In the genomic region with DNA sequence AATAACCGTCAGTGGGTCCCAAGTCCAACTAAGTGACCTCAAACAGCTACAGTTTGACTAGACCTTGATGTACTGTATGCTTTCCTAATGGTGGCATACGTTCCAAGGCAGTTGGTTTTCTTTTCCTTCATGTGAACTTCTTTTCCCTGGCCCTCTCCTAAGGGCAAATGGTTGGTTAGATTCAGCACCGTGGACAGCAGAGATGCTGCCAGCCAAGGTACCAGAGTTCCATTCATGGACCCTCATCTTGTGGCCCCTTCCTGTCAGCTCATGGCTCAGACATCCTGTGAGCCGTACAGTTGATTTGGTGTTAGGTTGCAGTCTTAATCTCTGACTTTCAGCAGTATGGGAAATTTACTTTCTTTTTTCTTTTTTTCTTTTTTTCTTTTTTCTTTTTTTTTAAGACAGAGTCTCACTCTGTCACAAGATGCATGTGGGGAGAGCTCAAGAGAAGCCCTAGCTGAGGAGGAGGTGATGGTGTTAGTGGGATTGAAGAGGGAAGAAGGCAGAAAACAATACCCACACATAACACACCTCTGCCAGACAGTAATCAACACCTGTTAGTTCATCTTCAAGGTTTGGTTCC, we compare ENCODE assay signal across 12 cellular contexts.
A peak's percentile ranks its signal among the peaks of the same experiment; 100 is the strongest.
DNase-seq lines count a peak whose midpoint lies in the region; ATAC-seq and TF ChIP-seq lines count a peak whose summit lies in the region.
"Had no signal": no experiment of that assay in that cellular context is flagged by ENCODE, and none has a peak within 500 bp of the region (broad histone marks: within the 10 kb centered on the region; RNA-seq: fewer than 3 reads in every experiment).

No MANE protein-coding gene starts in this region.

- no peak overlapping the region for H3K4me2 ChIP-seq in neural cell (ENCODE audit: low read length)

- peaks cover 2% of the 10 kb centered on the region for H3K4me1 Mint-ChIP-seq in endodermal cell
- no peaks in the 10 kb centered on the region for H3K4me1 Mint-ChIP-seq in activated T-helper 2 cell treated with anti-CD3 and anti-CD28 coated beads, Interferon-gamma antibody, Interleukin-2, Interleukin-4, amounts not matched to agents 10 μg/mL and 5 μg/mL and 100 μg/mL, durations not matched to agents 14 hours and 24 hours and 36 hours (ENCODE audit: low read depth)
- H3K4me1 Mint-ChIP-seq: activated naive CD8-positive, alpha-beta T cell treated with anti-CD3 and anti-CD28 coated beads, Interleukin-2, amount 50 U/mL, for 24 hours had no signal

- no peaks in the 10 kb centered on the region for H3K9me2 ChIP-seq in neural cell (ENCODE audit: insufficient read depth, low read length)

- H3K79me2 ChIP-seq in neural cell (replicated peaks; ENCODE audit: insufficient read depth, low read length): no peaks in the 10 kb centered on the region

- no peak overlapping the region for H3K27ac Mint-ChIP-seq in endodermal cell
- H3K27ac Mint-ChIP-seq in activated T-helper 2 cell treated with anti-CD3 and anti-CD28 coated beads, Interferon-gamma antibody, Interleukin-2, Interleukin-4, amounts not matched to agents 10 μg/mL and 5 μg/mL and 100 μg/mL, durations not matched to agents 14 hours and 24 hours and 36 hours: no peak overlapping the region
- H3K27ac Mint-ChIP-seq: activated naive CD8-positive, alpha-beta T cell treated with anti-CD3 and anti-CD28 coated beads, Interleukin-2, amount 50 U/mL, for 24 hours had no signal

- no peak for TF ChIP-seq POLR2A in NB4 (IDR thresholded peaks at IDR 0.05; ENCODE audit: extremely low read depth, insufficient read length)

- intact Hi-C loops in activated T-helper 2 cell treated with anti-CD3 and anti-CD28 coated beads, Interferon-gamma antibody, Interleukin-2, Interleukin-4, amounts not matched to agents 10 μg/mL and 5 μg/mL and 100 μg/mL, durations not matched to agents 14 hours and 24 hours and 36 hours (cut with micrococcal nuclease): no loop called here

- H3K27me3 Mint-ChIP-seq in endodermal cell (ENCODE audit: insufficient read depth): peaks cover 5% of the 10 kb centered on the region
- no peaks in the 10 kb centered on the region for H3K27me3 Mint-ChIP-seq in activated T-helper 2 cell treated with anti-CD3 and anti-CD28 coated beads, Interferon-gamma antibody, Interleukin-2, Interleukin-4, amounts not matched to agents 10 μg/mL and 5 μg/mL and 100 μg/mL, durations not matched to agents 14 hours and 24 hours and 36 hours (ENCODE audit: low read depth)

- H3K4me3 ChIP-seq in NB4 (ENCODE audit: low read depth, low read length) (no peak overlapping the region), endodermal cell (ENCODE audit: low read length) (no peak overlapping the region), neural cell (ENCODE audit: low read length) (no peak overlapping the region)
- H3K4me3 ChIP-seq: pancreas had no signal

- H3K9me3 Mint-ChIP-seq in endodermal cell: no peaks in the 10 kb centered on the region
- H3K9me3 Mint-ChIP-seq in activated T-helper 2 cell treated with anti-CD3 and anti-CD28 coated beads, Interferon-gamma antibody, Interleukin-2, Interleukin-4, amounts not matched to agents 10 μg/mL and 5 μg/mL and 100 μg/mL, durations not matched to agents 14 hours and 24 hours and 36 hours: no peaks in the 10 kb centered on the region
- H3K9me3 Mint-ChIP-seq: activated naive CD8-positive, alpha-beta T cell treated with anti-CD3 and anti-CD28 coated beads, Interleukin-2, amount 50 U/mL, for 24 hours had no signal

- H3F3A ChIP-seq in neural cell (ENCODE audit: insufficient read depth, low read length, poor library complexity, severe bottlenecking): no peaks in the 10 kb centered on the region

- H4K20me1 ChIP-seq in neural cell (ENCODE audit: insufficient read depth): no peaks in the 10 kb centered on the region

- H3K36me3 ChIP-seq in endodermal cell (ENCODE audit: control insufficient read depth, insufficient read depth, low read length) (no peaks in the 10 kb centered on the region), neural cell (ENCODE audit: insufficient read depth, low read length) (no peaks in the 10 kb centered on the region)
- H3K36me3 ChIP-seq: pancreas, WERI-Rb-1 had no signal

- DNase-seq in DMS 273 (lab: John Stamatoyannopoulos, UW; ENCODE audit: unreplicated experiment) (peak; percentile 21), DMS 273 treated with DMSO at 0.1 percent for 48 hours (lab: John Stamatoyannopoulos, UW) (no peak), NB4 (ENCODE audit: low read depth) (peak; percentile 45), endodermal cell (peak; percentile 88)
- no peak for DNase-seq in activated T-helper 2 cell treated with anti-CD3 and anti-CD28 coated beads, Interferon-gamma antibody, Interleukin-2, Interleukin-4, amounts not matched to agents 10 μg/mL and 5 μg/mL and 100 μg/mL, durations not matched to agents 14 hours and 24 hours and 36 hours (ENCODE audit: low spot score)
- no peak for DNase-seq in activated effector memory CD4-positive, alpha-beta T cell treated with anti-CD3 and anti-CD28 coated beads, Interleukin-2, amount 50 U/mL, for 16 hours
- DNase-seq: activated naive CD8-positive, alpha-beta T cell treated with anti-CD3 and anti-CD28 coated beads, Interleukin-2, amount 50 U/mL, for 24 hours; pancreas; WERI-Rb-1 had no signal

- H3K4me1 ChIP-seq in endodermal cell (ENCODE audit: control insufficient read depth, insufficient read depth, low read length): no peaks in the 10 kb centered on the region
- H3K4me1 ChIP-seq: pancreas had no signal

- TF ChIP-seq EP300 in neural cell (conservative IDR thresholded peaks at IDR 0.05; ENCODE audit: poor library complexity, severe bottlenecking): no peak

- no peaks in the 10 kb centered on the region for H3K27me3 ChIP-seq in endodermal cell (ENCODE audit: control insufficient read depth, insufficient read depth, low read length, poor library complexity, severe bottlenecking)
- H3K27me3 ChIP-seq in neural cell (ENCODE audit: insufficient read depth, low read depth, low read length): no peaks in the 10 kb centered on the region
- H3K27me3 ChIP-seq: pancreas had no signal

- H2AFZ ChIP-seq in neural cell (ENCODE audit: low read depth, low read length): no peak overlapping the region

- H3K36me3 Mint-ChIP-seq in endodermal cell (ENCODE audit: low read depth): no peaks in the 10 kb centered on the region
- H3K36me3 Mint-ChIP-seq in activated T-helper 2 cell treated with anti-CD3 and anti-CD28 coated beads, Interferon-gamma antibody, Interleukin-2, Interleukin-4, amounts not matched to agents 10 μg/mL and 5 μg/mL and 100 μg/mL, durations not matched to agents 14 hours and 24 hours and 36 hours (ENCODE audit: low read depth): no peaks in the 10 kb centered on the region

- ATAC-seq in GM18868 (IDR thresholded peaks at IDR 0.05; ENCODE audit: unreplicated experiment): no peak
- ATAC-seq: activated naive CD8-positive, alpha-beta T cell treated with anti-CD3 and anti-CD28 coated beads, Interleukin-2, amount 50 U/mL, for 24 hours had no signal

- H3K9ac ChIP-seq in endodermal cell (ENCODE audit: extremely low read depth, low read length, poor library complexity, severe bottlenecking): no peak overlapping the region
- H3K9ac ChIP-seq in neural cell (ENCODE audit: low read length): no peak overlapping the region

- TF ChIP-seq CTCF in NB4 (IDR thresholded peaks at IDR 0.05; ENCODE audit: low read depth, low read length) (no peak), endodermal cell (conservative IDR thresholded peaks at IDR 0.05) (no peak), neural cell (IDR thresholded peaks at IDR 0.05; ENCODE audit: poor library complexity, severe bottlenecking) (no peak)

- 57 to 79% methylated on average over 2 to 4 of the region's 4 CpGs for WGBS in endodermal cell (ENCODE audit: insufficient coverage in 1 of 2, insufficient read length in 1 of 2), 2 experiments

- H3K4me3 Mint-ChIP-seq in endodermal cell: no peak overlapping the region
- H3K4me3 Mint-ChIP-seq in activated T-helper 2 cell treated with anti-CD3 and anti-CD28 coated beads, Interferon-gamma antibody, Interleukin-2, Interleukin-4, amounts not matched to agents 10 μg/mL and 5 μg/mL and 100 μg/mL, durations not matched to agents 14 hours and 24 hours and 36 hours (ENCODE audit: low read depth): no peak overlapping the region
- H3K4me3 Mint-ChIP-seq: activated naive CD8-positive, alpha-beta T cell treated with anti-CD3 and anti-CD28 coated beads, Interleukin-2, amount 50 U/mL, for 24 hours had no signal

- H3K9me3 ChIP-seq in endodermal cell (ENCODE audit: control insufficient read depth, low read length) (no peaks in the 10 kb centered on the region), neural cell (ENCODE audit: low read length) (no peaks in the 10 kb centered on the region)
- H3K9me3 ChIP-seq: pancreas had no signal

- H3K27ac ChIP-seq in endodermal cell (ENCODE audit: low read depth, low read length) (no peak overlapping the region), neural cell (ENCODE audit: low read length) (no peak overlapping the region)
- H3K27ac ChIP-seq: 22Rv1, pancreas, WERI-Rb-1 had no signal

- no peak for TF ChIP-seq RAD21 in neural cell (conservative IDR thresholded peaks at IDR 0.05)

TF ChIP-seq in neural cell, 6 proteins besides CTCF, POLR2A, EP300 and RAD21:
- TF ChIP-seq TAF1 (IDR thresholded peaks at IDR 0.05; ENCODE audit: low read depth): no peak
- peak; percentile 51 for TF ChIP-seq REST (IDR thresholded peaks at IDR 0.05; ENCODE audit: borderline replicate concordance)
TF ChIP-seq in neural cell: peak in this region for 1.

Comparison
In these comparisons a context has a peak if more than half of its experiments do, and no peak if none do; other contexts are left out.
1. DNase-seq: peak in DMS 273 (single experiment), NB4 (single experiment) and endodermal cell (single experiment); none in DMS 273 treated with DMSO at 0.1 percent for 48 hours (single experiment), activated T-helper 2 cell treated with anti-CD3 and anti-CD28 coated beads, Interferon-gamma antibody, Interleukin-2, Interleukin-4, amounts not matched to agents 10 μg/mL and 5 μg/mL and 100 μg/mL, durations not matched to agents 14 hours and 24 hours and 36 hours (single experiment) and activated effector memory CD4-positive, alpha-beta T cell treated with anti-CD3 and anti-CD28 coated beads, Interleukin-2, amount 50 U/mL, for 16 hours (single experiment).